ENCODE assay signal across 8 cellular contexts in the genomic region with DNA sequence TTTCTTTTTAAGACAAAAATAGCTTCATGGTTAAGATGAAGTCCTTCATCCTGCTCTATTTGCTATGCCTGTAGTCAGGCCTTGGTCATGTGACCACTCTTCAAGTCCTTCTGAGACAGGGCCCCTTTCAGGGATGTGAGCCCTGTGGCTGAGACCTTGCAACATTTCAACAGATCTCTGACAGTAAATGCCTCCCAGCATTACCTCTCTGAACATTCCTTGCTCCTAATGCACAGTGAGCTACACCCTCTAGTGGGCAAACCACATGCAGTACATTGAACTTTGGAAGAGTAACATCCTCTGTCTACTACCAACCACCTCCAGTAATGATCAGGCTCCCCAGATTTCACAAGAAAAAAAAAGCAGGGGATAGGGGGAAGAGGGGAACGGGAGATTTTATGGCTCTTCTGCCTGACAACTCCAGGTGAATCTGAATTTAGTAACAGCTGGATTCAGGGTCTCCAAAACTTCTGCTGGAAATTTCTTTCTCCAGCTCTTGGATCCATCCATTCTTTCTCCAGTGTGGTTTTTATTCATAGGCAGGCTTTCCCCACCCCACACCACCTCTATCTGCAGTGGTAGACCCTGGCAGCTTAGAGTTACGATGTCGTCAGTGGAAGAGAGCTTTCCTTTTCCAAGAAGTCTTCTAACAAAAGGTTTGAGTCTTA. TPM values are rescaled to one million over a fixed set of nuclear protein-coding genes. Genes with fewer than 3 reads are reported as not detected.
DNase-seq lines count a peak whose midpoint lies in the region; ATAC-seq lines count a peak whose summit lies in the region.

No MANE protein-coding gene starts in this region.

- no peak overlapping the region for H3K23ac ChIP-seq in mesendoderm (ENCODE audit: low read length)

- H3K27ac ChIP-seq in Karpas-422 (ENCODE audit: low read length) (no peak overlapping the region), mesendoderm (ENCODE audit: low read depth, low read length) (no peak overlapping the region)

- H3K79me2 ChIP-seq in Karpas-422 (ENCODE audit: low read length) (no peaks in the 10 kb centered on the region), mesendoderm (ENCODE audit: control insufficient read depth, insufficient read depth, low read length) (no peaks in the 10 kb centered on the region)

- no peaks in the 10 kb centered on the region for H4K20me1 ChIP-seq in Karpas-422 (ENCODE audit: insufficient read depth, low read depth, low read length)

- no peak overlapping the region for H2AK5ac ChIP-seq in mesendoderm (ENCODE audit: low read length)

- H3K4me3 ChIP-seq in Karpas-422 (ENCODE audit: low read length) (no peak overlapping the region), mesendoderm (ENCODE audit: low read length) (no peak overlapping the region)

- no peaks in the 10 kb centered on the region; the same call in 1 of the 2 replicates for H3K9me3 ChIP-seq in Karpas-422 (ENCODE audit: low read length)

- H3K18ac ChIP-seq in mesendoderm (ENCODE audit: low read length) = no peak overlapping the region

- H3K27me3 Mint-ChIP-seq in effector memory CD8-positive, alpha-beta T cell = no peaks in the 10 kb centered on the region

- H3K4me1 ChIP-seq in Karpas-422 (ENCODE audit: low read length) (no peaks in the 10 kb centered on the region), mesendoderm (ENCODE audit: control insufficient read depth, low read depth, low read length) (no peaks in the 10 kb centered on the region)

- H3K4me1 Mint-ChIP-seq in effector memory CD8-positive, alpha-beta T cell (ENCODE audit: low read depth in 2 of 2) = no peaks in the 10 kb centered on the region

- H3K27me3 ChIP-seq in Karpas-422 (ENCODE audit: low read length) = no peaks in the 10 kb centered on the region
- H3K27me3 ChIP-seq in mesendoderm (ENCODE audit: insufficient read depth, low read length, poor library complexity) = no peaks in the 10 kb centered on the region

- H4K5ac ChIP-seq in mesendoderm (ENCODE audit: low read length) = no peak overlapping the region

- H2AFZ ChIP-seq in Karpas-422 (ENCODE audit: low read length) = no peak overlapping the region

- no peaks in the 10 kb centered on the region for H3K9me3 Mint-ChIP-seq in effector memory CD8-positive, alpha-beta T cell

- H3K9ac ChIP-seq in Karpas-422 (ENCODE audit: low read length) (no peak overlapping the region), mesendoderm (ENCODE audit: low read length) (no peak overlapping the region)

- no peaks in the 10 kb centered on the region for H3K79me1 ChIP-seq in mesendoderm (ENCODE audit: low read length)

- no peak overlapping the region for H4K8ac ChIP-seq in mesendoderm (ENCODE audit: low read depth, low read length)

- H3K27ac Mint-ChIP-seq in effector memory CD8-positive, alpha-beta T cell = no peak overlapping the region

- ATAC-seq in effector memory CD8-positive, alpha-beta T cell (replicated peaks) = peak; percentile 31

- no peak overlapping the region for H2BK120ac ChIP-seq in mesendoderm (ENCODE audit: low read depth, low read length)

- WGBS in mesendoderm (ENCODE audit: extremely low coverage, insufficient coverage, low lambda C conversion rate) = no CpG with 5 or more reads among the region's 3 CpGs

- no peak overlapping the region for H3K4me3 Mint-ChIP-seq in effector memory CD8-positive, alpha-beta T cell

- no peak overlapping the region for H3K4me2 ChIP-seq in Karpas-422 (ENCODE audit: low read depth, low read length, poor library complexity, severe bottlenecking)
- no peak overlapping the region for H3K4me2 ChIP-seq in mesendoderm (ENCODE audit: low read length)

- H3K36me3 ChIP-seq in Karpas-422 (ENCODE audit: insufficient read depth, low read length) (no peaks in the 10 kb centered on the region), mesendoderm (ENCODE audit: control insufficient read depth, insufficient read depth, low read length) (no peaks in the 10 kb centered on the region)

- no peak overlapping the region for H3K56ac ChIP-seq in mesendoderm (ENCODE audit: low read length)

- DNase-seq in stimulated activated CD4-positive, alpha-beta T cell treated with anti-CD3 and anti-CD28 coated beads, Interleukin-4, amount 100 ng/mL, for 24 hours = peak; percentile 8
- no peak for DNase-seq in stimulated activated CD4-positive, alpha-beta T cell treated with anti-CD3 and anti-CD28 coated beads, Interleukin-4, amount 100 ng/mL, for 4 hours
- DNase-seq in H4 (ENCODE audit: low spot score) (peak; percentile 63), Karpas-422 (peak; percentile 77), SHP77 treated with DMSO at 0.1 percent for 48 hours (lab: John Stamatoyannopoulos, UW) (peak; percentile 13), mesendoderm (peak; percentile 95), hepatic stellate cell (ENCODE audit: low spot score) (no peak)
- DNase-seq in effector memory CD8-positive, alpha-beta T cell = no peak

- H3K4ac ChIP-seq in mesendoderm (ENCODE audit: low read depth, low read length) = no peak overlapping the region

- H2BK15ac ChIP-seq in mesendoderm (replicated peaks; ENCODE audit: low read depth) = peak overlapping the region; percentile 25

- no peak overlapping the region for H2BK5ac ChIP-seq in mesendoderm (ENCODE audit: low read length)

- no peaks in the 10 kb centered on the region for H3K9me2 ChIP-seq in Karpas-422 (replicated peaks; ENCODE audit: insufficient read depth, low read length)

- no peaks in the 10 kb centered on the region for H3K36me3 Mint-ChIP-seq in effector memory CD8-positive, alpha-beta T cell (ENCODE audit: insufficient read depth)

RNA-seq across cellular contexts. Expression of a gene that starts 8.9 kb away (rescaled TPM):
- 30.1 and 63.3 TPM in 2 replicates for total RNA-seq in H4 (2014; rRNA removed; shearing (Covaris generic))
- total RNA-seq in Karpas-422 (2014; rRNA removed; shearing (Covaris generic); ENCODE audit: low replicate concordance) = 56.7 and 130 TPM in 2 replicates
- 20.4 TPM for polyA plus RNA-seq in mesendoderm (2013, experiment 1 of 2)
- 20.4 TPM for polyA plus RNA-seq in mesendoderm (2013, experiment 2 of 2)

RNA-seq across cellular contexts. Expression of a gene that starts 39.5 kb away (rescaled TPM):
- total RNA-seq in H4 (2014; rRNA removed; shearing (Covaris generic)) = not detected in 2 replicates
- not detected in 2 replicates for total RNA-seq in Karpas-422 (2014; rRNA removed; shearing (Covaris generic); ENCODE audit: low replicate concordance)
- polyA plus RNA-seq in mesendoderm (2013, experiment 1 of 2) = not detected
- not detected for polyA plus RNA-seq in mesendoderm (2013, experiment 2 of 2)

Comparison
In these comparisons a context has a peak if more than half of its experiments do, and no peak if none do; other contexts are left out.
1. DNase-seq: peak in stimulated activated CD4-positive, alpha-beta T cell treated with anti-CD3 and anti-CD28 coated beads, Interleukin-4, amount 100 ng/mL, for 24 hours (single experiment), H4 (single experiment), Karpas-422 (single experiment), SHP77 treated with DMSO at 0.1 percent for 48 hours (single experiment) and mesendoderm (single experiment); none in stimulated activated CD4-positive, alpha-beta T cell treated with anti-CD3 and anti-CD28 coated beads, Interleukin-4, amount 100 ng/mL, for 4 hours (0 of 2), effector memory CD8-positive, alpha-beta T cell (0 of 3) and hepatic stellate cell (single experiment).